ENCODE assay signal across 1 cellular context in genomic region chr10:11715815-11716494, GRCh38.
A peak's percentile ranks its signal among the peaks of the same experiment; 100 is the strongest.
TF ChIP-seq lines count a peak whose summit lies in the region.

No MANE protein-coding gene starts in this region.

TF ChIP-seq in HepG2, 621 proteins besides CTCF, POLR2A, EP300 and RAD21 (continued from another document):
- TF ChIP-seq ZBTB49 (CRISPR knock-in tag; IDR thresholded peaks at IDR 0.05; ENCODE audit: borderline replicate concordance) (no peak), RBFOX2 (IDR thresholded peaks at IDR 0.05; ENCODE audit: low read depth, low read length) (0 out of 2 replicates have a peak, but pooled peaks have one; percentile 17), IKZF5 (CRISPR knock-in tag; IDR thresholded peaks at IDR 0.05) (peak; percentile 97), ZSCAN20 (CRISPR knock-in tag; IDR thresholded peaks at IDR 0.05; ENCODE audit: borderline replicate concordance) (no peak), SYNCRIP (IDR thresholded peaks at IDR 0.05; ENCODE audit: insufficient read depth, low read depth, low read length) (no peak)
